23 cellular contexts compared by ENCODE assay signal in the genomic region with DNA sequence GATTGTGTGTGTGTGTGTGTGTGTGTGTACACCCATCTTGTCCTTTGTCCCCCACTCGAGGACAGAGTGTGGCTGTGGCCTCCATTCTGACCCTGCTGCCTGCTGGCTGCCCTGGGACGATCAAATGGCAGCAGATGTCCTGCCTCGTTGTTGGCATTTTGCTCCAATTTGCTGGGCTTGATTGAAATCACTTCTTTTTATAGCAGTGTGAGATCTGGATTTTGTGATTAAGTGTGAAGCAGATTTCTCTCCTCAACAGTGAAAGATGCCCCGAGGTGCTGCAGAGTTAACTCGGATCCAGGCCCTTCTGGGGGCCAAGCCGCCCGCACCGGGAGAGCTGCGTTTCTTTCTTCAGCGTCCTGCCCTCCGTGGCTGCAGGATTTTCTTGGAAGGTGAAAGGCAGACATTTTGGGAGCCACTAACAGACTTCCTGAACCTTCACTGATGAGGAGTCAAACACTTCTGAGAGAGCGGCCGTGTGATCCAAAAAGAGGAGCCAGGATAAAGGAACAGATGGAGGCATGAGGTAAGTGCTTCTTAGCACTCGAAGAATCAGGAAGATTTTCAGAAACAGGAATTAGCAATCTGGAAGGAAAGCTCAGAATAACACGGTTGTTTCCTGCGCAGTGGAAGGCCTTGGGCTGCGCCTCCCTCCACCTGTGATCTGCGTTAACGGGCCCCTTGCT.
"Had no signal": no experiment of that assay in that cellular context is flagged by ENCODE, and none has a peak within 500 bp of the region (broad histone marks: within the 10 kb centered on the region; RNA-seq: fewer than 3 reads in every experiment).

No MANE protein-coding gene starts in this region.

- H3K4me1 ChIP-seq: prostate gland, vagina had no signal

- FAIRE-seq: bronchial epithelial cell, endometrium, keratinocyte had no signal

- H3K4me3 ChIP-seq: heart right ventricle, lower lobe of right lung, prostate gland, thoracic aorta, vagina had no signal

- DNase-seq: activated CD4-positive, alpha-beta T cell treated with anti-CD3 and anti-CD28 coated beads for 4 hours; activated CD4-positive, alpha-beta T cell treated with anti-CD3 and anti-CD28 coated beads, Interleukin-2, amount 50 U/mL, for 48 hours; activated CD4-positive, CD25-positive, alpha-beta regulatory T cell; activated CD8-positive, alpha-beta memory T cell treated with anti-CD3 and anti-CD28 coated beads, Interleukin-2, amount 50 U/mL, for 48 hours; activated naive CD4-positive, alpha-beta T cell treated with anti-CD3 and anti-CD28 coated beads for 36 hours; activated naive CD8-positive, alpha-beta T cell treated with anti-CD3 and anti-CD28 coated beads, Interleukin-2, amount 10 ng/mL, durations not matched to agents 7 days and 5 days; activated T-cell treated with anti-CD3 and anti-CD28 coated beads, Interleukin-2, amount 50 U/mL, for 48 hours; amniotic stem cell; cerebellar nuclear complex; effector CD4-positive, alpha-beta T cell; heart right ventricle; lower lobe of right lung; naive thymus-derived CD4-positive, alpha-beta T cell; stimulated activated CD4-positive, alpha-beta T cell treated with anti-CD3 and anti-CD28 coated beads, Interleukin-4, amount 100 ng/mL, for 1 hour; stimulated activated naive CD4-positive, alpha-beta T cell treated with Interleukin-2 at 50 U/mL for 16 hours; T1000 had no signal

- H3K9me3 ChIP-seq: heart right ventricle, lower lobe of right lung, prostate gland, thoracic aorta, vagina had no signal

- H3K36me3 Mint-ChIP-seq: activated naive CD8-positive, alpha-beta T cell treated with anti-CD3 and anti-CD28 coated beads, Interleukin-2, amount 10 ng/mL, durations not matched to agents 7 days and 5 days; naive thymus-derived CD4-positive, alpha-beta T cell had no signal

- H3K36me3 ChIP-seq: heart right ventricle, lower lobe of right lung, prostate gland, thoracic aorta, vagina had no signal

- H3K9me3 Mint-ChIP-seq: activated naive CD4-positive, alpha-beta T cell treated with anti-CD3 and anti-CD28 coated beads for 36 hours; type B pancreatic cell had no signal

- H3K27ac ChIP-seq: heart right ventricle, lower lobe of right lung, prostate gland, thoracic aorta, vagina had no signal

- H3K4me3 Mint-ChIP-seq: activated naive CD4-positive, alpha-beta T cell treated with anti-CD3 and anti-CD28 coated beads for 36 hours; activated naive CD8-positive, alpha-beta T cell treated with anti-CD3 and anti-CD28 coated beads, Interleukin-2, amount 10 ng/mL, durations not matched to agents 7 days and 5 days; naive thymus-derived CD4-positive, alpha-beta T cell; type B pancreatic cell had no signal

- H3K27me3 ChIP-seq: heart right ventricle, vagina had no signal

- H3K27ac Mint-ChIP-seq: activated naive CD4-positive, alpha-beta T cell treated with anti-CD3 and anti-CD28 coated beads for 36 hours; activated naive CD8-positive, alpha-beta T cell treated with anti-CD3 and anti-CD28 coated beads, Interleukin-2, amount 10 ng/mL, durations not matched to agents 7 days and 5 days; type B pancreatic cell had no signal
